ENCODE assay signal across 1 cellular context in the genomic region with DNA sequence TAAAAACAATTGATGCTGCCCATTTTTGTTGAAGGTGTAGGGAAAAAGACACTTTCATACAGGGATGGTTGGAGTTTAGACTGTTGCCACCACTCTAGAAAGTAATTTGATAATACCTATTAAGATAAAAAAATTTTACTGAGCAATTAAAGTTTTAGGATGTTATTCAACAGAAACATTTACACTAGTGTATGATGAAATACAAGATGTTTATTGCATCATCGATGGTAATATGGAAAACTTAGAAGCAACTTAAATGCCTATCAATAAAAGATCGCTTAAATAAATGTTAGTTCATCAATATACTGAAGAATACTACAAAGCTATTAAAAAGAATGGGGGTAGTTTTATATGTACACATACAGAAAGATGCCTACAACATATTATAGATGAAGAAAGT.
TF ChIP-seq lines count a peak whose summit lies in the region.

No MANE protein-coding gene starts in this region.

TF ChIP-seq in A549, 52 proteins besides CTCF, POLR2A, EP300 and RAD21 (continued from another document):
- TF ChIP-seq, protein P1, sequence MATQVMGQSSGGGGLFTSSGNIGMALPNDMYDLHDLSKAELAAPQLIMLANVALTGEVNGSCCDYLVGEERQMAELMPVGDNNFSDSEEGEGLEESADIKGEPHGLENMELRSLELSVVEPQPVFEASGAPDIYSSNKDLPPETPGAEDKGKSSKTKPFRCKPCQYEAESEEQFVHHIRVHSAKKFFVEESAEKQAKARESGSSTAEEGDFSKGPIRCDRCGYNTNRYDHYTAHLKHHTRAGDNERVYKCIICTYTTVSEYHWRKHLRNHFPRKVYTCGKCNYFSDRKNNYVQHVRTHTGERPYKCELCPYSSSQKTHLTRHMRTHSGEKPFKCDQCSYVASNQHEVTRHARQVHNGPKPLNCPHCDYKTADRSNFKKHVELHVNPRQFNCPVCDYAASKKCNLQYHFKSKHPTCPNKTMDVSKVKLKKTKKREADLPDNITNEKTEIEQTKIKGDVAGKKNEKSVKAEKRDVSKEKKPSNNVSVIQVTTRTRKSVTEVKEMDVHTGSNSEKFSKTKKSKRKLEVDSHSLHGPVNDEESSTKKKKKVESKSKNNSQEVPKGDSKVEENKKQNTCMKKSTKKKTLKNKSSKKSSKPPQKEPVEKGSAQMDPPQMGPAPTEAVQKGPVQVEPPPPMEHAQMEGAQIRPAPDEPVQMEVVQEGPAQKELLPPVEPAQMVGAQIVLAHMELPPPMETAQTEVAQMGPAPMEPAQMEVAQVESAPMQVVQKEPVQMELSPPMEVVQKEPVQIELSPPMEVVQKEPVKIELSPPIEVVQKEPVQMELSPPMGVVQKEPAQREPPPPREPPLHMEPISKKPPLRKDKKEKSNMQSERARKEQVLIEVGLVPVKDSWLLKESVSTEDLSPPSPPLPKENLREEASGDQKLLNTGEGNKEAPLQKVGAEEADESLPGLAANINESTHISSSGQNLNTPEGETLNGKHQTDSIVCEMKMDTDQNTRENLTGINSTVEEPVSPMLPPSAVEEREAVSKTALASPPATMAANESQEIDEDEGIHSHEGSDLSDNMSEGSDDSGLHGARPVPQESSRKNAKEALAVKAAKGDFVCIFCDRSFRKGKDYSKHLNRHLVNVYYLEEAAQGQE (IDR thresholded peaks at IDR 0.05), result no peak
- no peak for TF ChIP-seq MYC (IDR thresholded peaks at IDR 0.05; ENCODE audit: borderline replicate concordance, low read length)
